ENCODE assay signal across 9 cellular contexts in the genomic region with DNA sequence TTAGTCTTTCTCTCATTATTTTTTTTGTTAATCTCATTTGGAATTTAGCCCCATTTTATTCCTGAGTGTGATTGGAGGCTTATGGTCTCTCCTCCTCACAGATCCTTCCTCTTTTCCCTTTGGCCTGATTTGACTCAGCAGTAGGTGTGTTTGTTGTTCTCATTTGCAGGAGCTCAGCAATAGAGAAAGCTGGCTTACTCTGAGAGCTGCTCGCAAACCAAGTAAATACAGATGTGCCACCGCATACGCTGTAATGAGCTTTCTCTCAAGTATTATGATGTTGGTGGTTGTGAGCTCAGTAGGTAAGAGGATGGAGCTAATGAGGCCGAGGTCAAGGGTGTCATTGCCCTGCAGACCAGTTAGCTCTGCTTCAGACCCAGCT.
DNase-seq lines count a peak whose midpoint lies in the region; ATAC-seq and TF ChIP-seq lines count a peak whose summit lies in the region.
"Had no signal": no experiment of that assay in that cellular context is flagged by ENCODE, and none has a peak within 500 bp of the region (broad histone marks: within the 10 kb centered on the region; RNA-seq: fewer than 3 reads in every experiment).

No MANE protein-coding gene starts in this region.

- TF ChIP-seq EP300 in transverse colon (IDR thresholded peaks at IDR 0.05; ENCODE audit: low read depth): no peak

- H3K27ac ChIP-seq in HUES64 (ENCODE audit: low read depth, low read length) (peak overlapping the region; percentile 91), transverse colon (peak overlapping the region; percentile 46 to 62 (median 60)), smooth muscle cell (ENCODE audit: low read depth) (no peak overlapping the region)
- H3K27ac ChIP-seq: SJSA1 had no signal

- DNase-seq in activated naive CD4-positive, alpha-beta T cell treated with anti-CD3 and anti-CD28 coated beads for 36 hours: no peak
- no peak for DNase-seq in activated naive CD4-positive, alpha-beta T cell treated with anti-CD3 and anti-CD28 coated beads, Interleukin-2, amount 50 U/mL, for 72 hours (ENCODE audit: low spot score in 2 of 2)
- DNase-seq in transverse colon (no peak), HEK293T (ENCODE audit: extremely low spot score) (no peak), smooth muscle cell (lab: John Stamatoyannopoulos, UW; ENCODE audit: unreplicated experiment) (no peak)
- no peak for DNase-seq in stimulated activated CD4-positive, alpha-beta T cell treated with anti-CD3 and anti-CD28 coated beads, Interleukin-2, amount 100 ng/mL, for 24 hours

- H3K4me3 Mint-ChIP-seq in activated naive CD4-positive, alpha-beta T cell treated with anti-CD3 and anti-CD28 coated beads for 36 hours: no peak overlapping the region
- H3K4me3 Mint-ChIP-seq in brain: peak overlapping the region in 2 of 5 experiments; percentile 3 to 42

- intact Hi-C loops in activated naive CD4-positive, alpha-beta T cell treated with anti-CD3 and anti-CD28 coated beads for 36 hours (cut with micrococcal nuclease): no loop called here
- intact Hi-C loops in transverse colon (cut with DNase I; ENCODE audit: low total_unique reads): loop anchor here (10.0 kb wide), 1 partner anchor 201 kb away; no protein-coding TSS in a partner anchor

- H3K9ac ChIP-seq in HUES64 (ENCODE audit: low read depth, low read length): peak overlapping the region; percentile 1; the same call in 1 of the 2 replicates
- no peak overlapping the region for H3K9ac ChIP-seq in smooth muscle cell (ENCODE audit: low read depth)

- 37% methylated on average over 4 of the region's 4 CpGs for WGBS in HUES64
- WGBS in transverse colon (ENCODE audit: low coverage in 1 of 2), 2 donors: 52% methylated on average over 4 of the region's 4 CpGs; no CpG with 5 or more reads in 1 of the 2 donors
- 75% methylated on average over 4 of the region's 4 CpGs for WGBS in smooth muscle cell (ENCODE audit: low lambda C conversion rate)

- in situ Hi-C loops in transverse colon (cut with MboI; ENCODE audit: low pct_ligation_motif_present in 1 of 4, low pct_unique_long_range_greater_than_20kb in 1 of 4, low sequenced_read_pairs in 3 of 4): no loop called here

- H3K27ac Mint-ChIP-seq in activated naive CD4-positive, alpha-beta T cell treated with anti-CD3 and anti-CD28 coated beads for 36 hours: peak overlapping the region; percentile 10
- peak overlapping the region in 1 of 2 donors; percentile 93 for H3K27ac Mint-ChIP-seq in activated naive CD4-positive, alpha-beta T cell treated with anti-CD3 and anti-CD28 coated beads, Interleukin-2, amount 50 U/mL, for 72 hours
- peak overlapping the region; percentile 42 to 70 (median 67) for H3K27ac Mint-ChIP-seq in brain

- H3K27me3 Mint-ChIP-seq in activated naive CD4-positive, alpha-beta T cell treated with anti-CD3 and anti-CD28 coated beads for 36 hours (ENCODE audit: low read depth): no peaks in the 10 kb centered on the region
- H3K27me3 Mint-ChIP-seq in brain: no peaks in the 10 kb centered on the region

- H3K4me2 ChIP-seq in smooth muscle cell: no peak overlapping the region

- H3K4me3 ChIP-seq in HUES64 (ENCODE audit: low read length) (no peak overlapping the region), transverse colon (no peak overlapping the region), smooth muscle cell (no peak overlapping the region)
- H3K4me3 ChIP-seq: SJSA1 had no signal

- H3K4me1 ChIP-seq in HUES64 (ENCODE audit: insufficient read depth, low read length) (peaks cover 31% of the 10 kb centered on the region), transverse colon (peaks cover 3 to 47% (median 22%) of the 10 kb centered on the region in 4 donors), smooth muscle cell (ENCODE audit: low read depth) (peaks cover 3% of the 10 kb centered on the region)
- H3K4me1 ChIP-seq: SJSA1 had no signal

- ATAC-seq in activated naive CD4-positive, alpha-beta T cell treated with anti-CD3 and anti-CD28 coated beads, Interleukin-2, amount 50 U/mL, for 72 hours: no peak

- POLR2A ChIA-PET in HEK293T (lab: Yijun Ruan, JAX): no interaction called here

- H3F3A ChIP-seq in smooth muscle cell (ENCODE audit: low read depth): no peaks in the 10 kb centered on the region

- TF ChIP-seq POLR2A in transverse colon (IDR thresholded peaks at IDR 0.05): no peak

- TF ChIP-seq CTCF in brain (conservative IDR thresholded peaks at IDR 0.05) (no peak), transverse colon (IDR thresholded peaks at IDR 0.05) (no peak), smooth muscle cell (IDR thresholded peaks at IDR 0.05; ENCODE audit: borderline replicate concordance, insufficient read depth, poor library complexity, severe bottlenecking) (no peak)

- H3K9me3 ChIP-seq in HUES64 (ENCODE audit: insufficient read depth, low read depth, low read length): no peaks in the 10 kb centered on the region
- H3K9me3 ChIP-seq in transverse colon: no peaks in the 10 kb centered on the region
- H3K9me3 ChIP-seq in smooth muscle cell (replicated peaks; ENCODE audit: low read depth): no peaks in the 10 kb centered on the region
- H3K9me3 ChIP-seq: SJSA1 had no signal

- peaks cover 58% of the 10 kb centered on the region for H3K36me3 Mint-ChIP-seq in activated naive CD4-positive, alpha-beta T cell treated with anti-CD3 and anti-CD28 coated beads for 36 hours (ENCODE audit: low read depth)
- peaks cover 36 to 90% of the 10 kb centered on the region in 2 donors for H3K36me3 Mint-ChIP-seq in activated naive CD4-positive, alpha-beta T cell treated with anti-CD3 and anti-CD28 coated beads, Interleukin-2, amount 50 U/mL, for 72 hours
- H3K36me3 Mint-ChIP-seq in brain: peaks cover 17% of the 10 kb centered on the region

- H3K4me1 Mint-ChIP-seq in activated naive CD4-positive, alpha-beta T cell treated with anti-CD3 and anti-CD28 coated beads for 36 hours (ENCODE audit: low read depth): peaks cover 33% of the 10 kb centered on the region
- H3K4me1 Mint-ChIP-seq in brain: peaks cover 47% of the 10 kb centered on the region

- H3K36me3 ChIP-seq in HUES64 (ENCODE audit: insufficient read depth, low read length): peaks cover 10% of the 10 kb centered on the region
- H3K36me3 ChIP-seq in transverse colon: no peaks in the 10 kb centered on the region
- H3K36me3 ChIP-seq in smooth muscle cell (ENCODE audit: low read depth): peaks cover 3% of the 10 kb centered on the region

- no peaks in the 10 kb centered on the region for H3K79me2 ChIP-seq in smooth muscle cell (ENCODE audit: low read depth)

- H3K27me3 ChIP-seq in HUES64 (ENCODE audit: insufficient read depth, low read length) (no peaks in the 10 kb centered on the region), transverse colon (no peaks in the 10 kb centered on the region), smooth muscle cell (ENCODE audit: low read depth) (no peaks in the 10 kb centered on the region)
- H3K27me3 ChIP-seq: SJSA1 had no signal

- no peaks in the 10 kb centered on the region for H3K9me3 Mint-ChIP-seq in activated naive CD4-positive, alpha-beta T cell treated with anti-CD3 and anti-CD28 coated beads for 36 hours
- peaks cover 0 to 5% of the 10 kb centered on the region in 2 donors for H3K9me3 Mint-ChIP-seq in activated naive CD4-positive, alpha-beta T cell treated with anti-CD3 and anti-CD28 coated beads, Interleukin-2, amount 50 U/mL, for 72 hours
- H3K9me3 Mint-ChIP-seq in brain: no peaks in the 10 kb centered on the region

- CTCF ChIA-PET in activated naive CD4-positive, alpha-beta T cell treated with anti-CD3 and anti-CD28 coated beads for 36 hours (lab: Charles Lee): interaction anchor here (0.5 to 2.6 kb wide), 7 partner anchors 8 to 276 kb away, joined by 3 to 13 read pairs (median 4); no protein-coding TSS in a partner anchor
- CTCF ChIA-PET in HEK293T (lab: Yijun Ruan, JAX): no interaction called here

- H4K20me1 ChIP-seq in smooth muscle cell (ENCODE audit: low read depth): peaks cover 5% of the 10 kb centered on the region

- H2AFZ ChIP-seq in smooth muscle cell (ENCODE audit: low read depth): no peak overlapping the region

TF ChIP-seq in HEK293T, 16 proteins besides CTCF, POLR2A, EP300 and RAD21:
- TF ChIP-seq ELF4 (IDR thresholded peaks at IDR 0.05): no peak
- TF ChIP-seq FOXK2 (IDR thresholded peaks at IDR 0.05): no peak
- TF ChIP-seq L3MBTL2 (conservative IDR thresholded peaks at IDR 0.05): no peak
- no peak for TF ChIP-seq BHLHE40 (IDR thresholded peaks at IDR 0.05; ENCODE audit: borderline replicate concordance)
- no peak for TF ChIP-seq TARDBP (IDR thresholded peaks at IDR 0.05)
- TF ChIP-seq SUZ12 (IDR thresholded peaks at IDR 0.05): no peak
- TF ChIP-seq ARNT (IDR thresholded peaks at IDR 0.05): no peak
- no peak for TF ChIP-seq HDGF (IDR thresholded peaks at IDR 0.05; ENCODE audit: borderline replicate concordance)
- TF ChIP-seq, protein P1, sequence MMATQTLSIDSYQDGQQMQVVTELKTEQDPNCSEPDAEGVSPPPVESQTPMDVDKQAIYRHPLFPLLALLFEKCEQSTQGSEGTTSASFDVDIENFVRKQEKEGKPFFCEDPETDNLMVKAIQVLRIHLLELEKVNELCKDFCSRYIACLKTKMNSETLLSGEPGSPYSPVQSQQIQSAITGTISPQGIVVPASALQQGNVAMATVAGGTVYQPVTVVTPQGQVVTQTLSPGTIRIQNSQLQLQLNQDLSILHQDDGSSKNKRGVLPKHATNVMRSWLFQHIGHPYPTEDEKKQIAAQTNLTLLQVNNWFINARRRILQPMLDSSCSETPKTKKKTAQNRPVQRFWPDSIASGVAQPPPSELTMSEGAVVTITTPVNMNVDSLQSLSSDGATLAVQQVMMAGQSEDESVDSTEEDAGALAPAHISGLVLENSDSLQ (IDR thresholded peaks at IDR 0.05): no peak
- no peak for TF ChIP-seq FOXA1 (IDR thresholded peaks at IDR 0.05)
- no peak for TF ChIP-seq ZNF384 (IDR thresholded peaks at IDR 0.05)
- no peak for TF ChIP-seq LEF1 (IDR thresholded peaks at IDR 0.05; ENCODE audit: borderline replicate concordance)
- TF ChIP-seq FOXM1 (IDR thresholded peaks at IDR 0.05; ENCODE audit: borderline replicate concordance): no peak
- TF ChIP-seq CTBP1 (IDR thresholded peaks at IDR 0.05; ENCODE audit: borderline replicate concordance): no peak
- no peak for TF ChIP-seq SP1 (IDR thresholded peaks at IDR 0.05)
- TF ChIP-seq NFRKB (IDR thresholded peaks at IDR 0.05): no peak
